Comparison of ENCODE assay signal across 8 cellular contexts in the genomic region with DNA sequence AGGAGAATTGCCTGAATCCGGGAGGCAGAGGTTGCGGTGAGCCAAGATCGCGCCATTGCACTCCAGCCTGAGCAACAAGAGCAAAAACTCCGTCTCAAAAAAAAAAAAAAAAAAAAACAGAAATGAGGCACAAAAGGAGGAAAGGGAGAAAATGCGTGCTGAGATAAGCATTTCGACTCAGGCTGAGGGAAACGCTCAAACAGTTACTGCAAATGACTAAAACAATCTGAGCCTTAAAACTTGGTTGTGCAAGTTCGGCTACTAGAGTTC. TPM values are rescaled to one million over a fixed set of nuclear protein-coding genes. Genes with fewer than 3 reads are reported as not detected.
DNase-seq lines count a peak whose midpoint lies in the region; ATAC-seq, FAIRE-seq and TF ChIP-seq lines count a peak whose summit lies in the region.
"Not testable (repeated sequence)": the region's sequence is repeated elsewhere in the genome, so short reads cannot be mapped to it uniquely, and the experiment has no call there.

No MANE protein-coding gene starts in this region.

- 0 to 1% (median 1%) methylated on average over 8 to 9 of the region's 9 CpGs for WGBS in small intestine, 3 donors

- peak overlapping the region; percentile 97 to 99 for H3K27ac ChIP-seq in small intestine (ENCODE audit: low read depth in 1 of 2, low read length in 1 of 2)

- peak overlapping the region; percentile 71 for H3K27ac Mint-ChIP-seq in MCF 10A (ENCODE audit: low read depth, unreplicated experiment)
- peak overlapping the region; percentile 85 for H3K27ac Mint-ChIP-seq in glutamatergic neuron (ENCODE audit: unreplicated experiment)

- peak overlapping the region; percentile 66 for H3K4me3 ChIP-seq in AG10803 (ENCODE audit: low read length)
- peak overlapping the region; percentile 72 for H3K4me3 ChIP-seq in MG63
- peak overlapping the region; percentile 83 for H3K4me3 ChIP-seq in WI38 (ENCODE audit: low read depth, low read length)
- H3K4me3 ChIP-seq in mucosa of descending colon, result peak overlapping the region; percentile 78
- peak overlapping the region; percentile 80 to 93 for H3K4me3 ChIP-seq in small intestine (ENCODE audit: low read depth in 1 of 2, low read length in 2 of 2)

- POLR2A ChIA-PET in MCF 10A (lab: Yijun Ruan, JAX), result interaction anchor here (0.6 to 5.7 kb wide), 16 partner anchors 14 to 160 kb away, joined by 3 to 71 read pairs (median 6); partner anchors contain the start of genes ARF4 and SLMAP

- not testable (repeated sequence) for H3K36me3 ChIP-seq in MG63; mucosa of descending colon (ENCODE audit: low read depth); small intestine (ENCODE audit: control insufficient read depth in 2 of 2, insufficient read depth in 2 of 2, low read length in 2 of 2)

- TF ChIP-seq CTCF in AG10803 (conservative IDR thresholded peaks at IDR 0.05; ENCODE audit: low read length); WI38 (IDR thresholded peaks at IDR 0.05; ENCODE audit: low read depth, low read length); MCF 10A (IDR thresholded peaks at IDR 0.05; ENCODE audit: unreplicated experiment); glutamatergic neuron (IDR thresholded peaks at IDR 0.05; ENCODE audit: partially characterized antibody, unreplicated experiment); mucosa of descending colon (IDR thresholded peaks at IDR 0.05): not testable (repeated sequence)

- FAIRE-seq in small intestine (lab: Jason Lieb, UNC), result not testable (repeated sequence)

- not testable (repeated sequence) for H3K27me3 ChIP-seq in MG63; small intestine (ENCODE audit: control insufficient read depth in 2 of 2, insufficient read depth in 2 of 2, low read length in 2 of 2)

- not testable (repeated sequence) for H3K27me3 Mint-ChIP-seq in MCF 10A (ENCODE audit: insufficient read depth, unreplicated experiment); glutamatergic neuron (ENCODE audit: unreplicated experiment)

- not testable (repeated sequence) for DNase-seq in AG10803 (ENCODE audit: low read depth); MG63; MCF 10A (ENCODE audit: unreplicated experiment); glutamatergic neuron; mucosa of descending colon; small intestine

- H3K9me3 Mint-ChIP-seq in MCF 10A (ENCODE audit: unreplicated experiment); glutamatergic neuron (ENCODE audit: unreplicated experiment): not testable (repeated sequence)

- not testable (repeated sequence) for BruUV-seq in MCF 10A (replicated peaks; lab: Mats Ljungman, UMichigan)

- peak; percentile 8 for ATAC-seq in GM21526 (IDR thresholded peaks at IDR 0.05; ENCODE audit: low FRiP score, unreplicated experiment)
- not testable (repeated sequence) for ATAC-seq in mucosa of descending colon

- H3K9me3 ChIP-seq in MG63; mucosa of descending colon; small intestine (ENCODE audit: control insufficient read depth, low read depth): not testable (repeated sequence)

- H3K36me3 Mint-ChIP-seq in MCF 10A (ENCODE audit: insufficient read depth, unreplicated experiment); glutamatergic neuron (ENCODE audit: unreplicated experiment): not testable (repeated sequence)

- CTCF ChIA-PET in MCF 10A (lab: Yijun Ruan, JAX), result interaction anchor here (0.9 to 1.4 kb wide), 2 partner anchors 118 to 134 kb away, joined by 3 to 5 read pairs; no protein-coding TSS in a partner anchor

- H3K4me1 ChIP-seq in mucosa of descending colon (ENCODE audit: low read depth); small intestine (ENCODE audit: control insufficient read depth in 2 of 2, insufficient read depth in 1 of 2, low read depth in 1 of 2, low read length in 1 of 2): not testable (repeated sequence)

- H3K4me1 Mint-ChIP-seq in MCF 10A (ENCODE audit: insufficient read depth, unreplicated experiment), result peaks cover 24% of the 10 kb centered on the region
- not testable (repeated sequence) for H3K4me1 Mint-ChIP-seq in glutamatergic neuron (ENCODE audit: low read depth, unreplicated experiment)

- intact Hi-C loops in MCF 10A (cut with micrococcal nuclease), result loop anchor here (1.0 kb wide), 2 partner anchors 64 to 134 kb away; partner anchors contain the start of gene SLMAP
- intact Hi-C loops in mucosa of descending colon (cut with DNase I, micrococcal nuclease), result not testable (repeated sequence)

- H3K4me3 Mint-ChIP-seq in MCF 10A (ENCODE audit: unreplicated experiment) (peak overlapping the region; percentile 80), glutamatergic neuron (ENCODE audit: unreplicated experiment) (peak overlapping the region; percentile 87)

RNA-seq across cellular contexts. Expression of gene DENND6A, which starts 0.8 kb away (rescaled TPM):
- total RNA-seq in MG63 (2014; rRNA removed; shearing (Covaris generic); ENCODE audit: low replicate concordance), result 3.6 and 17.8 TPM in 2 replicates
- total RNA-seq in MCF 10A (2022), result 21.2 and 22.3 TPM in 2 replicates
- 20.5 TPM for total RNA-seq in glutamatergic neuron (ENCODE audit: unreplicated experiment)
- 10 to 100 TPM; 19.6 to 34.7 (median 20.4) TPM for total RNA-seq in mucosa of descending colon
- 1 to 10 TPM; 6.9 to 8.0 (median 7.6) TPM for polyA plus RNA-seq in small intestine
